15 cellular contexts compared by ENCODE assay signal in genomic region chr6:87203448-87204023, GRCh38.
"Had no signal": no experiment of that assay in that cellular context is flagged by ENCODE, and none has a peak within 500 bp of the region (broad histone marks: within the 10 kb centered on the region; RNA-seq: fewer than 3 reads in every experiment).

No MANE protein-coding gene starts in this region.

- H3K4me1 ChIP-seq: ascending aorta had no signal

- H3K9me3 Mint-ChIP-seq: activated naive CD8-positive, alpha-beta T cell treated with anti-CD3 and anti-CD28 coated beads, Interleukin-2, amount 10 ng/mL, durations not matched to agents 7 days and 5 days; stimulated activated naive CD8-positive, alpha-beta T cell treated with anti-CD3 and anti-CD28 coated beads, Interleukin-15, amount 100 ng/mL, for 72 hours had no signal

- H3K27ac Mint-ChIP-seq: activated naive CD8-positive, alpha-beta T cell treated with anti-CD3 and anti-CD28 coated beads, Interleukin-2, amount 10 ng/mL, durations not matched to agents 7 days and 5 days; stimulated activated naive CD8-positive, alpha-beta T cell treated with anti-CD3 and anti-CD28 coated beads, Interleukin-15, amount 100 ng/mL, for 72 hours had no signal

- H3K36me3 ChIP-seq: ascending aorta, gastroesophageal sphincter, left ventricle myocardium inferior, ovary had no signal

- H3K9me3 ChIP-seq: ascending aorta, gastroesophageal sphincter, left ventricle myocardium inferior, ovary, testis had no signal

- H3K27me3 Mint-ChIP-seq: activated naive CD8-positive, alpha-beta T cell treated with anti-CD3 and anti-CD28 coated beads, Interleukin-2, amount 10 ng/mL, durations not matched to agents 7 days and 5 days; stimulated activated naive CD8-positive, alpha-beta T cell treated with anti-CD3 and anti-CD28 coated beads, Interleukin-15, amount 100 ng/mL, for 72 hours had no signal

- H3K4me3 Mint-ChIP-seq: activated naive CD8-positive, alpha-beta T cell treated with anti-CD3 and anti-CD28 coated beads, Interleukin-2, amount 10 ng/mL, durations not matched to agents 7 days and 5 days; stimulated activated naive CD8-positive, alpha-beta T cell treated with anti-CD3 and anti-CD28 coated beads, Interleukin-15, amount 100 ng/mL, for 72 hours had no signal

- H3K27ac ChIP-seq: ascending aorta, coronary artery, gastroesophageal sphincter, left ventricle myocardium inferior, ovary, testis had no signal

- ATAC-seq: gastroesophageal sphincter; stimulated activated naive CD8-positive, alpha-beta T cell treated with anti-CD3 and anti-CD28 coated beads, Interleukin-15, amount 100 ng/mL, for 72 hours had no signal

- H3K4me3 ChIP-seq: ascending aorta, coronary artery, gastroesophageal sphincter, left ventricle myocardium inferior, ovary, testis had no signal

- H3K27me3 ChIP-seq: ascending aorta, gastroesophageal sphincter, ovary, testis had no signal

- DNase-seq: activated effector memory CD4-positive, alpha-beta T cell treated with Interleukin-2 at 50 U/mL for 16 hours; activated naive CD8-positive, alpha-beta T cell treated with anti-CD3 and anti-CD28 coated beads, Interleukin-2, amount 10 ng/mL, durations not matched to agents 7 days and 5 days; effector CD4-positive, alpha-beta T cell; left ventricle myocardium inferior; mesendoderm; ovary; stimulated activated CD4-positive, alpha-beta T cell treated with anti-CD3 and anti-CD28 coated beads, Interleukin-12 subunit alpha, Interleukin-12 subunit beta, amount 100 ng/mL, for 4 hours; stimulated activated CD4-positive, alpha-beta T cell treated with anti-CD3 and anti-CD28 coated beads, Interleukin-2, amount 100 ng/mL, for 48 hours; stimulated activated naive CD8-positive, alpha-beta T cell treated with anti-CD3 and anti-CD28 coated beads, Interleukin-15, amount 100 ng/mL, for 72 hours; SW 1271; T-helper 9 cell; testis had no signal
